Comparison of ENCODE assay signal across 22 cellular contexts in the genomic region with DNA sequence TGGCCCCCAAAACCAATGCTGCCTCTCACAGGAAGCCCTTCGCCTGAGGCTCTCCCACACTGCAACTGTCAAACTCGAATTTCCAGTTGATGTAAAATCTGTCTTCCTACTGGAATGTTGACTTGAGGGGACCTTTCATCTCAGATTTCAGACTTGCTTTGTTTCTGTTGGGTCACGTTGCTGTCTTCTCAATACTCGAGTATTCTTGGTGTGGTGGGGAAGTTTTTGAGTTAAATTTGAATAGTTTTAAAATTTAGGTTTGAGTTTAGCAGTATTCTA. TPM values are rescaled to one million over a fixed set of nuclear protein-coding genes. Genes with fewer than 3 reads are reported as not detected.
DNase-seq lines count a peak whose midpoint lies in the region; ATAC-seq and TF ChIP-seq lines count a peak whose summit lies in the region.
"Had no signal": no experiment of that assay in that cellular context is flagged by ENCODE, and none has a peak within 500 bp of the region (broad histone marks: within the 10 kb centered on the region; RNA-seq: fewer than 3 reads in every experiment).

No MANE protein-coding gene starts in this region.

- H3K27ac ChIP-seq in C4-2B (peak overlapping the region; percentile 88), MM.1S (ENCODE audit: low read length) (peak overlapping the region; percentile 46; the same call in 1 of the 2 replicates), prostate gland (no peak overlapping the region), tibial artery (no peak overlapping the region)
- H3K27ac ChIP-seq: KMS-11 had no signal

- H3K4me3 Mint-ChIP-seq in endothelial cell (ENCODE audit: unreplicated experiment), result no peak overlapping the region
- H3K4me3 Mint-ChIP-seq: CD4-positive, alpha-beta T cell; GM23338; T-cell had no signal

- intact Hi-C loops in prostate gland (cut with DNase I), result no loop called here
- intact Hi-C loops in tibial artery (cut with DNase I; ENCODE audit: low total_unique reads), result no loop called here

- H3K4me1 Mint-ChIP-seq in endothelial cell (ENCODE audit: unreplicated experiment), result peaks cover 12% of the 10 kb centered on the region
- H3K4me1 Mint-ChIP-seq: T-cell had no signal

- peak overlapping the region; percentile 58 for H3K27ac Mint-ChIP-seq in endothelial cell (ENCODE audit: unreplicated experiment)
- H3K27ac Mint-ChIP-seq: CD4-positive, alpha-beta T cell; GM23338; T-cell had no signal

- no peak for TF ChIP-seq CTCF in C4-2B (conservative IDR thresholded peaks at IDR 0.05)
- TF ChIP-seq CTCF in MM.1S (IDR thresholded peaks at IDR 0.05; ENCODE audit: low read length), result no peak
- no peak for TF ChIP-seq CTCF in endothelial cell (IDR thresholded peaks at IDR 0.05; ENCODE audit: unreplicated experiment)
- no peak for TF ChIP-seq CTCF in prostate gland (IDR thresholded peaks at IDR 0.05)
- TF ChIP-seq CTCF in tibial artery (IDR thresholded peaks at IDR 0.05), result no peak

- H3K4me3 ChIP-seq in MM.1S (ENCODE audit: low read length), result no peak overlapping the region
- H3K4me3 ChIP-seq in prostate gland, result no peak overlapping the region
- H3K4me3 ChIP-seq in tibial artery, result no peak overlapping the region
- H3K4me3 ChIP-seq: GM23338 had no signal

- H4K20me1 ChIP-seq in MM.1S (ENCODE audit: insufficient read depth, low read length), result no peaks in the 10 kb centered on the region

- ATAC-seq in HG03196 (IDR thresholded peaks at IDR 0.05; ENCODE audit: unreplicated experiment), result no peak
- ATAC-seq: GM23338, Panc1, T-cell had no signal

- H3K79me2 ChIP-seq in MM.1S (ENCODE audit: low read length), result peaks cover 93% of the 10 kb centered on the region

- DNase-seq in MM.1S, result no peak
- no peak for DNase-seq in endothelial cell (ENCODE audit: low spot score)
- peak; percentile 33 for DNase-seq in prostate gland (ENCODE audit: low spot score)
- no peak for DNase-seq in activated CD4-positive, CD25-positive, alpha-beta regulatory T cell (lab: John Stamatoyannopoulos, UW)
- DNase-seq in tibial artery, result no peak
- DNase-seq: CD4-positive, alpha-beta T cell; COR-L47; DND-41; HCEC 1CT; MV-4-11; NCI-H1105 treated with DMSO at 0.1 percent for 48 hours; NCI-H2081 treated with DMSO at 0.1 percent for 48 hours; NCI-H2227 treated with DMSO at 0.1 percent for 48 hours; NCI-H510A treated with DMSO at 0.1 percent for 48 hours; NCI-H748 treated with DMSO at 0.1 percent for 48 hours; SIG-M5; T-cell had no signal

- H3K9me2 ChIP-seq in MM.1S (replicated peaks; ENCODE audit: insufficient read depth, low read length), result no peaks in the 10 kb centered on the region

- H3F3A ChIP-seq in MM.1S (ENCODE audit: insufficient read depth, low read length), result no peaks in the 10 kb centered on the region; the same call in 1 of the 2 replicates

- no peak overlapping the region for H3K9ac ChIP-seq in MM.1S (ENCODE audit: low read length)
- H3K9ac ChIP-seq: KMS-11 had no signal

- peaks cover 4% of the 10 kb centered on the region for H3K27me3 Mint-ChIP-seq in endothelial cell (ENCODE audit: unreplicated experiment)
- H3K27me3 Mint-ChIP-seq: CD4-positive, alpha-beta T cell had no signal

- H3K9me3 Mint-ChIP-seq in endothelial cell (ENCODE audit: unreplicated experiment), result no peaks in the 10 kb centered on the region
- H3K9me3 Mint-ChIP-seq: CD4-positive, alpha-beta T cell; GM23338; T-cell had no signal

- no peaks in the 10 kb centered on the region for H3K36me3 ChIP-seq in MM.1S (replicated peaks; ENCODE audit: insufficient read depth, low read length)
- no peaks in the 10 kb centered on the region for H3K36me3 ChIP-seq in prostate gland
- H3K36me3 ChIP-seq in tibial artery, result no peaks in the 10 kb centered on the region

- H3K9me3 ChIP-seq in MM.1S (replicated peaks; ENCODE audit: insufficient read depth, low read length) (no peaks in the 10 kb centered on the region), prostate gland (no peaks in the 10 kb centered on the region), tibial artery (no peaks in the 10 kb centered on the region)

- no peaks in the 10 kb centered on the region for H3K36me3 Mint-ChIP-seq in endothelial cell (ENCODE audit: low read depth, unreplicated experiment)
- H3K36me3 Mint-ChIP-seq: T-cell had no signal

- H3K4me1 ChIP-seq in MM.1S (ENCODE audit: low read length) (peaks cover 26% of the 10 kb centered on the region), prostate gland (replicated peaks) (peaks cover 24% of the 10 kb centered on the region), tibial artery (peaks cover 0 to 7% (median 0%) of the 10 kb centered on the region in 4 donors)

- no peak for TF ChIP-seq POLR2A in prostate gland (IDR thresholded peaks at IDR 0.05)

- H3K4me2 ChIP-seq in MM.1S (ENCODE audit: low read depth, low read length), result no peak overlapping the region
- H3K4me2 ChIP-seq: KMS-11 had no signal

- H2AFZ ChIP-seq in MM.1S (ENCODE audit: low read length), result no peak overlapping the region
- H2AFZ ChIP-seq: GM23338 had no signal

- no peaks in the 10 kb centered on the region for H3K27me3 ChIP-seq in MM.1S (replicated peaks; ENCODE audit: insufficient read depth, low read length)
- H3K27me3 ChIP-seq in prostate gland (replicated peaks; ENCODE audit: insufficient read depth), result no peaks in the 10 kb centered on the region
- no peaks in the 10 kb centered on the region for H3K27me3 ChIP-seq in tibial artery

- WGBS in prostate gland, result 43% methylated on average over 4 of the region's 4 CpGs

RNA-seq across cellular contexts. Expression of a gene that starts 50.8 kb away (rescaled TPM):
- total RNA-seq in endothelial cell (ENCODE audit: unreplicated experiment) (43.9 TPM), prostate gland (10 to 100 TPM; 16.1 to 40.1 TPM)

Comparison
In these comparisons a context has a peak if more than half of its experiments do, and no peak if none do; other contexts are left out.
1. H3K27ac ChIP-seq: peak in C4-2B (single experiment) and MM.1S (single experiment); none in prostate gland (0 of 2) and tibial artery (0 of 2).